Comparison of ENCODE assay signal across 1 cellular context in the genomic region with DNA sequence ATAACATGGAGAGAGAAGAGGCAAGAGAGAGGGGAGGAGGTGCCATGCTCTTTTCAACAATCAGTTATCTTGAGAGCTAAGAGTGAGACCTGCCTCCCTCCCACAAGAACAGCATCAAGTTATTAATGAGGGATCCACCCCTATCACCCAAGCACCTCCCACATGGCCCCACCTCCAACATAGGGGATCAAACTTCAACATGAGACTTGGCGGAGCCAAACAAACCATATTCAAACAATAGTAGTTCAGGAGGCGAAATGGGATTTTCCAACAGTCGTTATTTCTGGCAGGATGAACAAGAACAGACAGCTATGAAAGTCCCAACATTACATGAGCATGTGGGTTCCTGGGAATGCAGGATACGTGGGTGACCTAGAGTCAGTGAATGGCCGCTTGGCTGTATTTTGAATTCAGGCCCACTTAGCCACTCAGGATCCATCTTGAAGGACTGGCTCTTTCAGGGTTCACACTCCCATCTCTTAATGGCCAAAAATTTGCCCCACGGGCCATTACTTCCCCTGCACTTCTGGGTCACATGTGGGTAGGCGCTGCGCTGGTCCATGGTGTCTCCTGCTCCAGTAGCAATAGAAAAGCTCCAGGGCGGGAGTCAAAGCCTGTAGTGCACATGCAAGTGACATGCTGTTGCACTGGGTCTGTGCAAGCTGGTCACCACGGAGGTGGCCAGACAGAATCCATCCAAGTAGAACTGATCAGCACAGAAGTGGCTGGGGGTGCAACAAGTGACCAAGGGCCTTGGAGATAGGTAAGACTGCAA.
TF ChIP-seq lines count a peak whose summit lies in the region.

No MANE protein-coding gene starts in this region.

TF ChIP-seq in HCT116, 20 proteins besides CTCF, POLR2A, EP300 and RAD21:
- TF ChIP-seq, protein P1, sequence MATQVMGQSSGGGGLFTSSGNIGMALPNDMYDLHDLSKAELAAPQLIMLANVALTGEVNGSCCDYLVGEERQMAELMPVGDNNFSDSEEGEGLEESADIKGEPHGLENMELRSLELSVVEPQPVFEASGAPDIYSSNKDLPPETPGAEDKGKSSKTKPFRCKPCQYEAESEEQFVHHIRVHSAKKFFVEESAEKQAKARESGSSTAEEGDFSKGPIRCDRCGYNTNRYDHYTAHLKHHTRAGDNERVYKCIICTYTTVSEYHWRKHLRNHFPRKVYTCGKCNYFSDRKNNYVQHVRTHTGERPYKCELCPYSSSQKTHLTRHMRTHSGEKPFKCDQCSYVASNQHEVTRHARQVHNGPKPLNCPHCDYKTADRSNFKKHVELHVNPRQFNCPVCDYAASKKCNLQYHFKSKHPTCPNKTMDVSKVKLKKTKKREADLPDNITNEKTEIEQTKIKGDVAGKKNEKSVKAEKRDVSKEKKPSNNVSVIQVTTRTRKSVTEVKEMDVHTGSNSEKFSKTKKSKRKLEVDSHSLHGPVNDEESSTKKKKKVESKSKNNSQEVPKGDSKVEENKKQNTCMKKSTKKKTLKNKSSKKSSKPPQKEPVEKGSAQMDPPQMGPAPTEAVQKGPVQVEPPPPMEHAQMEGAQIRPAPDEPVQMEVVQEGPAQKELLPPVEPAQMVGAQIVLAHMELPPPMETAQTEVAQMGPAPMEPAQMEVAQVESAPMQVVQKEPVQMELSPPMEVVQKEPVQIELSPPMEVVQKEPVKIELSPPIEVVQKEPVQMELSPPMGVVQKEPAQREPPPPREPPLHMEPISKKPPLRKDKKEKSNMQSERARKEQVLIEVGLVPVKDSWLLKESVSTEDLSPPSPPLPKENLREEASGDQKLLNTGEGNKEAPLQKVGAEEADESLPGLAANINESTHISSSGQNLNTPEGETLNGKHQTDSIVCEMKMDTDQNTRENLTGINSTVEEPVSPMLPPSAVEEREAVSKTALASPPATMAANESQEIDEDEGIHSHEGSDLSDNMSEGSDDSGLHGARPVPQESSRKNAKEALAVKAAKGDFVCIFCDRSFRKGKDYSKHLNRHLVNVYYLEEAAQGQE (IDR thresholded peaks at IDR 0.05; ENCODE audit: low read depth) = no peak
- TF ChIP-seq, protein P2, sequence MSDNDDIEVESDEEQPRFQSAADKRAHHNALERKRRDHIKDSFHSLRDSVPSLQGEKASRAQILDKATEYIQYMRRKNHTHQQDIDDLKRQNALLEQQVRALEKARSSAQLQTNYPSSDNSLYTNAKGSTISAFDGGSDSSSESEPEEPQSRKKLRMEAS (IDR thresholded peaks at IDR 0.05) = no peak
- TF ChIP-seq, protein P3, sequence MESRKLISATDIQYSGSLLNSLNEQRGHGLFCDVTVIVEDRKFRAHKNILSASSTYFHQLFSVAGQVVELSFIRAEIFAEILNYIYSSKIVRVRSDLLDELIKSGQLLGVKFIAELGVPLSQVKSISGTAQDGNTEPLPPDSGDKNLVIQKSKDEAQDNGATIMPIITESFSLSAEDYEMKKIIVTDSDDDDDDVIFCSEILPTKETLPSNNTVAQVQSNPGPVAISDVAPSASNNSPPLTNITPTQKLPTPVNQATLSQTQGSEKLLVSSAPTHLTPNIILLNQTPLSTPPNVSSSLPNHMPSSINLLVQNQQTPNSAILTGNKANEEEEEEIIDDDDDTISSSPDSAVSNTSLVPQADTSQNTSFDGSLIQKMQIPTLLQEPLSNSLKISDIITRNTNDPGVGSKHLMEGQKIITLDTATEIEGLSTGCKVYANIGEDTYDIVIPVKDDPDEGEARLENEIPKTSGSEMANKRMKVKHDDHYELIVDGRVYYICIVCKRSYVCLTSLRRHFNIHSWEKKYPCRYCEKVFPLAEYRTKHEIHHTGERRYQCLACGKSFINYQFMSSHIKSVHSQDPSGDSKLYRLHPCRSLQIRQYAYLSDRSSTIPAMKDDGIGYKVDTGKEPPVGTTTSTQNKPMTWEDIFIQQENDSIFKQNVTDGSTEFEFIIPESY (IDR thresholded peaks at IDR 0.05; ENCODE audit: extremely low read depth, insufficient replicate concordance, low read length) = no peak
- TF ChIP-seq FOSL1 (IDR thresholded peaks at IDR 0.05; ENCODE audit: low read depth) (no peak), POLR2AphosphoS5 (IDR thresholded peaks at IDR 0.05; ENCODE audit: low read depth, low read length) (no peak), TCF7L2 (IDR thresholded peaks at IDR 0.05; ENCODE audit: borderline replicate concordance, extremely low read depth, insufficient read depth, insufficient read length) (no peak), CBX3 (IDR thresholded peaks at IDR 0.05; ENCODE audit: low read depth) (no peak), ZFX (IDR thresholded peaks at IDR 0.05) (no peak), EGR1 (IDR thresholded peaks at IDR 0.05; ENCODE audit: low read depth) (no peak), JUND (IDR thresholded peaks at IDR 0.05) (no peak), ELF1 (IDR thresholded peaks at IDR 0.05; ENCODE audit: borderline replicate concordance, low read depth) (no peak), EZH2phosphoT487 (IDR thresholded peaks at IDR 0.05; ENCODE audit: borderline replicate concordance) (no peak), YY1 (IDR thresholded peaks at IDR 0.05; ENCODE audit: extremely low read depth, insufficient replicate concordance, low read depth, low read length) (no peak), ZNF274 (IDR thresholded peaks at IDR 0.05; ENCODE audit: low read depth, low read length) (no peak), SIN3A (IDR thresholded peaks at IDR 0.05; ENCODE audit: low read depth) (no peak)
- TF ChIP-seq, protein P4, sequence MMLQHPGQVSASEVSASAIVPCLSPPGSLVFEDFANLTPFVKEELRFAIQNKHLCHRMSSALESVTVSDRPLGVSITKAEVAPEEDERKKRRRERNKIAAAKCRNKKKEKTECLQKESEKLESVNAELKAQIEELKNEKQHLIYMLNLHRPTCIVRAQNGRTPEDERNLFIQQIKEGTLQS (IDR thresholded peaks at IDR 0.05) = no peak
